ENCODE assay signal across 1 cellular context in genomic region chr14:52701223-52701622, GRCh38.
A peak's percentile ranks its signal among the peaks of the same experiment; 100 is the strongest.
TF ChIP-seq lines count a peak whose summit lies in the region.

No MANE protein-coding gene starts in this region.

TF ChIP-seq in HepG2, 621 proteins besides CTCF, POLR2A, EP300 and RAD21:
- TF ChIP-seq ZNF879 (CRISPR knock-in tag; IDR thresholded peaks at IDR 0.05): no peak
- TF ChIP-seq TP53 (CRISPR knock-in tag; conservative IDR thresholded peaks at IDR 0.05): no peak
- no peak for TF ChIP-seq ZNF639 (CRISPR knock-in tag; conservative IDR thresholded peaks at IDR 0.05)
- TF ChIP-seq CREB1 (IDR thresholded peaks at IDR 0.05): no peak
- peak; percentile 12; the same call in 1 of the 2 replicates for TF ChIP-seq CREB1 (CRISPR knock-in tag; IDR thresholded peaks at IDR 0.05)
- no peak for TF ChIP-seq JUN (CRISPR knock-in tag; IDR thresholded peaks at IDR 0.05)
- TF ChIP-seq NFIC (IDR thresholded peaks at IDR 0.05; ENCODE audit: low read length): no peak
